ENCODE assay signal across 7 cellular contexts in genomic region chr2:68368657-68369339, GRCh38. TPM values are rescaled to one million over a fixed set of nuclear protein-coding genes. Genes with fewer than 3 reads are reported as not detected.
DNase-seq lines count a peak whose midpoint lies in the region; ATAC-seq, FAIRE-seq and TF ChIP-seq lines count a peak whose summit lies in the region.

No MANE protein-coding gene starts in this region.

- no peak overlapping the region for H3K4me2 ChIP-seq in PC-3 (ENCODE audit: low read length)

- no peak overlapping the region; the same call in 1 of the 2 replicates for H2AFZ ChIP-seq in PC-3 (ENCODE audit: low read length)

- H3K4me3 ChIP-seq in PC-3 (ENCODE audit: low read length) (no peak overlapping the region), fibroblast of the aortic adventitia (ENCODE audit: low read depth, low read length) (no peak overlapping the region), skeletal muscle cell (ENCODE audit: low read depth, low read length) (no peak overlapping the region)

- CTCF ChIA-PET in PC-3 (lab: Charles Lee), result no interaction called here

- H3K27me3 ChIP-seq in PC-3 (ENCODE audit: low read length), result no peaks in the 10 kb centered on the region

- ATAC-seq in PC-3, result peak; percentile 48
- no peak for ATAC-seq in GM21390 (IDR thresholded peaks at IDR 0.05; ENCODE audit: unreplicated experiment)
- no peak for ATAC-seq in GM21723 (IDR thresholded peaks at IDR 0.05; ENCODE audit: unreplicated experiment)
- ATAC-seq in GM18519 (IDR thresholded peaks at IDR 0.05; ENCODE audit: low FRiP score, unreplicated experiment), result no peak

- TF ChIP-seq POLR2A in GM12891 (IDR thresholded peaks at IDR 0.05; ENCODE audit: low read depth, low read length), result no peak; the same call in 1 of the 2 replicates

- FAIRE-seq in GM12891 (lab: Jason Lieb, UNC), result peak; percentile 85

- no peaks in the 10 kb centered on the region for H3F3A ChIP-seq in PC-3 (ENCODE audit: low read length, unreplicated experiment)

- intact Hi-C loops in PC-3 (cut with micrococcal nuclease), result no loop called here

- H3K9ac ChIP-seq in PC-3 (ENCODE audit: low read length), result no peak overlapping the region

- no peaks in the 10 kb centered on the region for H4K20me1 ChIP-seq in PC-3 (ENCODE audit: low read length)

- no TSS peak for BruUV-seq in PC-3 (replicated peaks; lab: Mats Ljungman, UMichigan)

- TF ChIP-seq CTCF in PC-3 (conservative IDR thresholded peaks at IDR 0.05; ENCODE audit: low read depth, low read length) (no peak), fibroblast of the aortic adventitia (IDR thresholded peaks at IDR 0.05; ENCODE audit: insufficient read depth, low read length) (no peak)

- no peaks in the 10 kb centered on the region for H3K9me2 ChIP-seq in PC-3 (replicated peaks; ENCODE audit: low read length)

- DNase-seq in GM12891 (ENCODE audit: insufficient read length, low spot score), result no peak
- peak; percentile 33 for DNase-seq in PC-3
- peak; percentile 77 for DNase-seq in fibroblast of the aortic adventitia (ENCODE audit: low read depth)
- DNase-seq in skeletal muscle cell (ENCODE audit: low read depth), result peak; percentile 45

- H3K79me2 ChIP-seq in PC-3 (ENCODE audit: low read length), result no peaks in the 10 kb centered on the region

- POLR2A ChIA-PET in PC-3 (lab: Charles Lee; ENCODE audit: unreplicated experiment), result no interaction called here

- no peak overlapping the region for H3K27ac ChIP-seq in PC-3 (ENCODE audit: low read length)

- no peaks in the 10 kb centered on the region for H3K4me1 ChIP-seq in PC-3 (ENCODE audit: insufficient read depth, low read length)

- H3K9me3 ChIP-seq in PC-3 (ENCODE audit: low read length), result no peaks in the 10 kb centered on the region

- H3K36me3 ChIP-seq in PC-3 (ENCODE audit: low read depth, low read length), result no peaks in the 10 kb centered on the region

TF ChIP-seq in GM12891, 5 proteins besides CTCF, POLR2A, EP300 and RAD21:
- TF ChIP-seq POLR2AphosphoS5 (IDR thresholded peaks at IDR 0.05; ENCODE audit: low read depth, low read length) (0 out of 2 replicates have a peak, but pooled peaks have one; percentile 2), PAX5 (IDR thresholded peaks at IDR 0.05; ENCODE audit: insufficient read depth, low read length, severe bottlenecking) (no peak), POU2F2 (IDR thresholded peaks at IDR 0.05; ENCODE audit: low read depth, low read length) (no peak), TAF1 (IDR thresholded peaks at IDR 0.05; ENCODE audit: low read depth, low read length) (no peak), SPI1 (IDR thresholded peaks at IDR 0.05; ENCODE audit: low read depth, low read length) (no peak)

RNA-seq across cellular contexts. Expression of gene PLEK, which starts 3.7 kb away (rescaled TPM):
- 207 TPM for polyA plus RNA-seq in GM12891 (2012; ENCODE audit: low read depth, missing spikeins)
- total RNA-seq in PC-3 (2014; rRNA removed) (not detected in 2 replicates), fibroblast of the aortic adventitia (ENCODE audit: low replicate concordance) (under 0.01 TPM in 1 of 2 replicates, not detected in the other)

RNA-seq across cellular contexts. Expression of gene CNRIP1, which starts 49.0 kb away (rescaled TPM):
- not detected for polyA plus RNA-seq in GM12891 (2012; ENCODE audit: low read depth, missing spikeins)
- 11.6 and 11.7 TPM in 2 replicates for total RNA-seq in PC-3 (2014; rRNA removed)
- total RNA-seq in fibroblast of the aortic adventitia (ENCODE audit: low replicate concordance), result 40.0 and 46.9 TPM in 2 replicates
